Comparison of ENCODE assay signal across 37 cellular contexts in genomic region chr19:5727453-5728050, GRCh38. TPM values are rescaled to one million over a fixed set of nuclear protein-coding genes. Genes with fewer than 3 reads are reported as not detected.
"Had no signal": no experiment of that assay in that cellular context is flagged by ENCODE, and none has a peak within 500 bp of the region (broad histone marks: within the 10 kb centered on the region; RNA-seq: fewer than 3 reads in every experiment).

No MANE protein-coding gene starts in this region.

- H3K4me3 ChIP-seq: adrenal gland, ascending aorta, body of pancreas, breast epithelium, cardiac muscle cell had no signal

- H3K27ac ChIP-seq: adrenal gland, ascending aorta, body of pancreas, brain microvascular endothelial cell, breast epithelium, cardiac muscle cell had no signal

- H3K27me3 ChIP-seq: adrenal gland, ascending aorta, body of pancreas, brain microvascular endothelial cell, breast epithelium, cardiac muscle cell had no signal

- ATAC-seq: activated naive CD4-positive, alpha-beta T cell treated with anti-CD3 and anti-CD28 coated beads, Interleukin-2, amount 50 U/mL, for 72 hours; activated naive CD8-positive, alpha-beta T cell treated with anti-CD3 and anti-CD28 coated beads, Interleukin-2, amount 50 U/mL, for 24 hours; activated T-cell treated with anti-CD3 and anti-CD28 coated beads, Interleukin-2, amount 50 U/mL, for 4 hours; activated T-cell treated with anti-CD3 and anti-CD28 coated beads, Interleukin-2, amount 50 U/mL, for 72 hours; activated T-helper 17 cell treated with anti-CD3 and anti-CD28 coated beads, Interleukin-2, amount 50 U/mL, for 72 hours; body of pancreas had no signal

- H3K36me3 Mint-ChIP-seq: activated naive CD4-positive, alpha-beta T cell treated with anti-CD3 and anti-CD28 coated beads, Interleukin-2, amount 10 ng/mL, durations not matched to agents 7 days and 5 days; activated naive CD4-positive, alpha-beta T cell treated with anti-CD3 and anti-CD28 coated beads, Interleukin-2, amount 50 U/mL, for 72 hours; activated naive CD8-positive, alpha-beta T cell treated with anti-CD3 and anti-CD28 coated beads for 36 hours; activated naive CD8-positive, alpha-beta T cell treated with anti-CD3 and anti-CD28 coated beads, Interleukin-2, amount 10 ng/mL, durations not matched to agents 7 days and 5 days; brain had no signal

- H3K4me1 ChIP-seq: adrenal gland, ascending aorta, body of pancreas, breast epithelium had no signal

- H3K4me1 Mint-ChIP-seq: activated naive CD4-positive, alpha-beta T cell treated with anti-CD3 and anti-CD28 coated beads, Interleukin-2, amount 10 ng/mL, durations not matched to agents 7 days and 5 days; activated naive CD8-positive, alpha-beta T cell treated with anti-CD3 and anti-CD28 coated beads for 36 hours; activated naive CD8-positive, alpha-beta T cell treated with anti-CD3 and anti-CD28 coated beads, Interleukin-2, amount 10 ng/mL, durations not matched to agents 7 days and 5 days; activated naive CD8-positive, alpha-beta T cell treated with anti-CD3 and anti-CD28 coated beads, Interleukin-2, amount 50 U/mL, for 24 hours; activated T-helper 17 cell treated with anti-CD3 and anti-CD28 coated beads, Interleukin-2, amount 50 U/mL, for 72 hours; brain; central memory CD8-positive, alpha-beta T cell had no signal

- H3K27me3 Mint-ChIP-seq: activated T-cell treated with anti-CD3 and anti-CD28 coated beads, Interleukin-2, amount 50 U/mL, for 24 hours; activated T-helper 17 cell treated with anti-CD3 and anti-CD28 coated beads, Interleukin-2, amount 50 U/mL, for 72 hours had no signal

- H3K9me3 ChIP-seq: body of pancreas had no signal

- H3K4me3 Mint-ChIP-seq: activated naive CD4-positive, alpha-beta T cell treated with anti-CD3 and anti-CD28 coated beads for 36 hours; activated naive CD4-positive, alpha-beta T cell treated with anti-CD3 and anti-CD28 coated beads, Interleukin-2, amount 10 ng/mL, durations not matched to agents 7 days and 5 days; activated naive CD8-positive, alpha-beta T cell; activated naive CD8-positive, alpha-beta T cell treated with anti-CD3 and anti-CD28 coated beads for 36 hours; activated naive CD8-positive, alpha-beta T cell treated with anti-CD3 and anti-CD28 coated beads, Interleukin-2, amount 10 ng/mL, durations not matched to agents 7 days and 5 days; activated naive CD8-positive, alpha-beta T cell treated with anti-CD3 and anti-CD28 coated beads, Interleukin-2, amount 50 U/mL, for 24 hours; activated T-cell treated with anti-CD3 and anti-CD28 coated beads, Interleukin-2, amount 50 U/mL, for 24 hours; activated T-cell treated with anti-CD3 and anti-CD28 coated beads, Interleukin-2, amount 50 U/mL, for 4 hours; activated T-cell treated with anti-CD3 and anti-CD28 coated beads, Interleukin-2, amount 50 U/mL, for 72 hours; activated T-helper 1 cell treated with anti-CD3 and anti-CD28 coated beads, Interleukin-12 subunit alpha, Interleukin-12 subunit beta, Interleukin-2, Interleukin-4 antibody, amounts not matched to agents 30 ng/mL and 10 ng/mL and 1 ng/mL, durations not matched to agents 14 hours and 24 hours and 36 hours; activated T-helper 17 cell treated with anti-CD3 and anti-CD28 coated beads, Interleukin-2, amount 50 U/mL, for 72 hours; brain; central memory CD8-positive, alpha-beta T cell had no signal

- H3K27ac Mint-ChIP-seq: activated naive CD4-positive, alpha-beta T cell treated with anti-CD3 and anti-CD28 coated beads for 36 hours; activated naive CD4-positive, alpha-beta T cell treated with anti-CD3 and anti-CD28 coated beads, Interleukin-2, amount 10 ng/mL, durations not matched to agents 7 days and 5 days; activated naive CD4-positive, alpha-beta T cell treated with anti-CD3 and anti-CD28 coated beads, Interleukin-2, amount 50 U/mL, for 72 hours; activated naive CD8-positive, alpha-beta T cell; activated naive CD8-positive, alpha-beta T cell treated with anti-CD3 and anti-CD28 coated beads for 36 hours; activated naive CD8-positive, alpha-beta T cell treated with anti-CD3 and anti-CD28 coated beads, Interleukin-2, amount 10 ng/mL, durations not matched to agents 7 days and 5 days; activated naive CD8-positive, alpha-beta T cell treated with anti-CD3 and anti-CD28 coated beads, Interleukin-2, amount 50 U/mL, for 24 hours; activated T-cell treated with anti-CD3 and anti-CD28 coated beads, Interleukin-2, amount 50 U/mL, for 24 hours; activated T-cell treated with anti-CD3 and anti-CD28 coated beads, Interleukin-2, amount 50 U/mL, for 72 hours; activated T-helper 1 cell treated with anti-CD3 and anti-CD28 coated beads, Interleukin-12 subunit alpha, Interleukin-12 subunit beta, Interleukin-2, Interleukin-4 antibody, amounts not matched to agents 30 ng/mL and 10 ng/mL and 1 ng/mL, durations not matched to agents 14 hours and 24 hours and 36 hours; activated T-helper 17 cell treated with anti-CD3 and anti-CD28 coated beads, Interleukin-2, amount 50 U/mL, for 72 hours; activated T-helper 2 cell treated with anti-CD3 and anti-CD28 coated beads, Interferon-gamma antibody, Interleukin-2, Interleukin-4, amounts not matched to agents 10 μg/mL and 5 μg/mL and 100 μg/mL, durations not matched to agents 14 hours and 24 hours and 36 hours; brain had no signal

- DNase-seq: activated effector memory CD4-positive, alpha-beta T cell treated with anti-CD3 and anti-CD28 coated beads, Interleukin-2, amount 50 U/mL, for 16 hours; activated effector memory CD4-positive, alpha-beta T cell treated with Interleukin-2 at 50 U/mL for 16 hours; activated gamma-delta T cell; activated gamma-delta T cell treated with Interleukin-2 at 50 U/mL for 16 hours; activated naive CD4-positive, alpha-beta T cell; activated naive CD4-positive, alpha-beta T cell treated with anti-CD3 and anti-CD28 coated beads for 36 hours; activated naive CD4-positive, alpha-beta T cell treated with anti-CD3 and anti-CD28 coated beads, Interleukin-2, amount 10 ng/mL, durations not matched to agents 7 days and 5 days; activated naive CD4-positive, alpha-beta T cell treated with Interleukin-2 at 50 U/mL for 16 hours; activated naive CD8-positive, alpha-beta T cell treated with anti-CD3 and anti-CD28 coated beads for 36 hours; activated naive CD8-positive, alpha-beta T cell treated with anti-CD3 and anti-CD28 coated beads, Interleukin-2, amount 10 ng/mL, durations not matched to agents 7 days and 5 days; activated naive CD8-positive, alpha-beta T cell treated with anti-CD3 and anti-CD28 coated beads, Interleukin-2, amount 50 U/mL, for 24 hours; activated T-cell treated with anti-CD3 and anti-CD28 coated beads, Interleukin-2, amount 50 U/mL, for 1 hour; activated T-cell treated with anti-CD3 and anti-CD28 coated beads, Interleukin-2, amount 50 U/mL, for 24 hours; activated T-cell treated with anti-CD3 and anti-CD28 coated beads, Interleukin-2, amount 50 U/mL, for 4 hours; activated T-cell treated with anti-CD3 and anti-CD28 coated beads, Interleukin-2, amount 50 U/mL, for 48 hours; activated T-cell treated with anti-CD3 and anti-CD28 coated beads, Interleukin-2, amount 50 U/mL, for 72 hours; adrenal gland; amniotic stem cell; amygdala; anterior cingulate cortex; aorta; body of pancreas; brain microvascular endothelial cell; caudate nucleus; central memory CD4-positive, alpha-beta T cell; cerebellar nuclear complex had no signal

- H3K36me3 ChIP-seq: adrenal gland, ascending aorta, brain microvascular endothelial cell, breast epithelium, cardiac muscle cell had no signal

- H3K9me3 Mint-ChIP-seq: activated naive CD4-positive, alpha-beta T cell treated with anti-CD3 and anti-CD28 coated beads for 36 hours; activated naive CD4-positive, alpha-beta T cell treated with anti-CD3 and anti-CD28 coated beads, Interleukin-2, amount 10 ng/mL, durations not matched to agents 7 days and 5 days; activated naive CD4-positive, alpha-beta T cell treated with anti-CD3 and anti-CD28 coated beads, Interleukin-2, amount 50 U/mL, for 72 hours; activated naive CD8-positive, alpha-beta T cell treated with anti-CD3 and anti-CD28 coated beads for 36 hours; activated naive CD8-positive, alpha-beta T cell treated with anti-CD3 and anti-CD28 coated beads, Interleukin-2, amount 10 ng/mL, durations not matched to agents 7 days and 5 days; activated naive CD8-positive, alpha-beta T cell treated with anti-CD3 and anti-CD28 coated beads, Interleukin-2, amount 50 U/mL, for 24 hours; activated T-cell treated with anti-CD3 and anti-CD28 coated beads, Interleukin-2, amount 50 U/mL, for 24 hours; activated T-cell treated with anti-CD3 and anti-CD28 coated beads, Interleukin-2, amount 50 U/mL, for 4 hours; activated T-cell treated with anti-CD3 and anti-CD28 coated beads, Interleukin-2, amount 50 U/mL, for 72 hours; activated T-helper 1 cell treated with anti-CD3 and anti-CD28 coated beads, Interleukin-12 subunit alpha, Interleukin-12 subunit beta, Interleukin-2, Interleukin-4 antibody, amounts not matched to agents 30 ng/mL and 10 ng/mL and 1 ng/mL, durations not matched to agents 14 hours and 24 hours and 36 hours; activated T-helper 17 cell treated with anti-CD3 and anti-CD28 coated beads, Interleukin-2, amount 50 U/mL, for 72 hours; activated T-helper 2 cell treated with anti-CD3 and anti-CD28 coated beads, Interferon-gamma antibody, Interleukin-2, Interleukin-4, amounts not matched to agents 10 μg/mL and 5 μg/mL and 100 μg/mL, durations not matched to agents 14 hours and 24 hours and 36 hours; central memory CD8-positive, alpha-beta T cell had no signal

RNA-seq across cellular contexts. Expression of gene CATSPERD, which starts 7.1 kb away (rescaled TPM):
- polyA plus RNA-seq: adipose tissue, adrenal gland, aorta, cardiac muscle cell had no signal
